ENCODE assay signal across 8 cellular contexts in genomic region chr7:55573526-55573925, GRCh38. TPM values are rescaled to one million over a fixed set of nuclear protein-coding genes. Genes with fewer than 3 reads are reported as not detected.
DNase-seq lines count a peak whose midpoint lies in the region; ATAC-seq and TF ChIP-seq lines count a peak whose summit lies in the region.

No MANE protein-coding gene starts in this region.

- H3K36me3 ChIP-seq in upper lobe of left lung: no peaks in the 10 kb centered on the region

- H3K4me3 ChIP-seq in upper lobe of left lung: no peak overlapping the region

- no peaks in the 10 kb centered on the region for H3K27me3 ChIP-seq in upper lobe of left lung

- peaks cover 20 to 49% (median 36%) of the 10 kb centered on the region in 4 donors for H3K4me1 ChIP-seq in upper lobe of left lung

- peak overlapping the region; percentile 70 for H3K27ac Mint-ChIP-seq in stimulated activated naive CD8-positive, alpha-beta T cell treated with anti-CD3 and anti-CD28 coated beads, Interleukin-15, Interleukin-2, amounts not matched to agents 100 ng/mL and 50 ng/mL, for 24 hours
- H3K27ac Mint-ChIP-seq in stimulated activated naive CD8-positive, alpha-beta T cell treated with anti-CD3 and anti-CD28 coated beads, Interleukin-15, amount 100 ng/mL, for 72 hours: peak overlapping the region in 1 of 2 donors; percentile 91
- peak overlapping the region; percentile 90 for H3K27ac Mint-ChIP-seq in activated T-helper 2 cell treated with anti-CD3 and anti-CD28 coated beads, Interferon-gamma antibody, Interleukin-2, Interleukin-4, amounts not matched to agents 10 μg/mL and 5 μg/mL and 100 μg/mL, durations not matched to agents 14 hours and 24 hours and 36 hours
- H3K27ac Mint-ChIP-seq in memory B cell: peak overlapping the region; percentile 88

- intact Hi-C loops in activated T-helper 2 cell treated with anti-CD3 and anti-CD28 coated beads, Interferon-gamma antibody, Interleukin-2, Interleukin-4, amounts not matched to agents 10 μg/mL and 5 μg/mL and 100 μg/mL, durations not matched to agents 14 hours and 24 hours and 36 hours (cut with micrococcal nuclease): loop anchor here (5.0 kb wide), 3 partner anchors 206 to 576 kb away; partner anchors contain the start of genes CCT6A, LANCL2 and PSPH

- H3K27ac ChIP-seq in upper lobe of left lung: peak overlapping the region in 1 of 4 donors; percentile 92

- ATAC-seq in stimulated activated naive CD8-positive, alpha-beta T cell treated with anti-CD3 and anti-CD28 coated beads, Interleukin-15, amount 100 ng/mL, for 72 hours: no peak
- no peak for ATAC-seq in memory B cell (ENCODE audit: low read depth)
- no peak for ATAC-seq in upper lobe of left lung (ENCODE audit: low FRiP score in 2 of 2)
- ATAC-seq in HG03378 (IDR thresholded peaks at IDR 0.05; ENCODE audit: unreplicated experiment): no peak

- H3K9me3 ChIP-seq in upper lobe of left lung: no peaks in the 10 kb centered on the region

- H3K4me1 Mint-ChIP-seq in stimulated activated naive CD8-positive, alpha-beta T cell treated with anti-CD3 and anti-CD28 coated beads, Interleukin-15, Interleukin-2, amounts not matched to agents 100 ng/mL and 50 ng/mL, for 24 hours (ENCODE audit: low read depth): peaks cover 52% of the 10 kb centered on the region
- peaks cover 64% of the 10 kb centered on the region for H3K4me1 Mint-ChIP-seq in stimulated activated naive CD8-positive, alpha-beta T cell treated with anti-CD3 and anti-CD28 coated beads, Interleukin-15, amount 100 ng/mL, for 72 hours
- peaks cover 44% of the 10 kb centered on the region for H3K4me1 Mint-ChIP-seq in activated T-helper 2 cell treated with anti-CD3 and anti-CD28 coated beads, Interferon-gamma antibody, Interleukin-2, Interleukin-4, amounts not matched to agents 10 μg/mL and 5 μg/mL and 100 μg/mL, durations not matched to agents 14 hours and 24 hours and 36 hours (ENCODE audit: low read depth)
- peaks cover 33% of the 10 kb centered on the region for H3K4me1 Mint-ChIP-seq in memory B cell

- no peaks in the 10 kb centered on the region for H3K9me3 Mint-ChIP-seq in stimulated activated naive CD8-positive, alpha-beta T cell treated with anti-CD3 and anti-CD28 coated beads, Interleukin-15, Interleukin-2, amounts not matched to agents 100 ng/mL and 50 ng/mL, for 24 hours
- no peaks in the 10 kb centered on the region for H3K9me3 Mint-ChIP-seq in stimulated activated naive CD8-positive, alpha-beta T cell treated with anti-CD3 and anti-CD28 coated beads, Interleukin-15, amount 100 ng/mL, for 72 hours
- H3K9me3 Mint-ChIP-seq in activated T-helper 2 cell treated with anti-CD3 and anti-CD28 coated beads, Interferon-gamma antibody, Interleukin-2, Interleukin-4, amounts not matched to agents 10 μg/mL and 5 μg/mL and 100 μg/mL, durations not matched to agents 14 hours and 24 hours and 36 hours: no peaks in the 10 kb centered on the region
- H3K9me3 Mint-ChIP-seq in memory B cell: no peaks in the 10 kb centered on the region

- no peak for TF ChIP-seq EP300 in upper lobe of left lung (IDR thresholded peaks at IDR 0.05)

- TF ChIP-seq POLR2A in upper lobe of left lung (IDR thresholded peaks at IDR 0.05): no peak

- no peaks in the 10 kb centered on the region for H3K27me3 Mint-ChIP-seq in stimulated activated naive CD8-positive, alpha-beta T cell treated with anti-CD3 and anti-CD28 coated beads, Interleukin-15, Interleukin-2, amounts not matched to agents 100 ng/mL and 50 ng/mL, for 24 hours
- H3K27me3 Mint-ChIP-seq in stimulated activated naive CD8-positive, alpha-beta T cell treated with anti-CD3 and anti-CD28 coated beads, Interleukin-15, amount 100 ng/mL, for 72 hours: no peaks in the 10 kb centered on the region
- H3K27me3 Mint-ChIP-seq in activated T-helper 2 cell treated with anti-CD3 and anti-CD28 coated beads, Interferon-gamma antibody, Interleukin-2, Interleukin-4, amounts not matched to agents 10 μg/mL and 5 μg/mL and 100 μg/mL, durations not matched to agents 14 hours and 24 hours and 36 hours (ENCODE audit: low read depth): no peaks in the 10 kb centered on the region
- no peaks in the 10 kb centered on the region for H3K27me3 Mint-ChIP-seq in memory B cell

- TF ChIP-seq CTCF in upper lobe of left lung (IDR thresholded peaks at IDR 0.05): no peak

- peak overlapping the region; percentile 84 for H3K4me3 Mint-ChIP-seq in stimulated activated naive CD8-positive, alpha-beta T cell treated with anti-CD3 and anti-CD28 coated beads, Interleukin-15, Interleukin-2, amounts not matched to agents 100 ng/mL and 50 ng/mL, for 24 hours
- peak overlapping the region in 1 of 2 donors; percentile 87 for H3K4me3 Mint-ChIP-seq in stimulated activated naive CD8-positive, alpha-beta T cell treated with anti-CD3 and anti-CD28 coated beads, Interleukin-15, amount 100 ng/mL, for 72 hours
- H3K4me3 Mint-ChIP-seq in activated T-helper 2 cell treated with anti-CD3 and anti-CD28 coated beads, Interferon-gamma antibody, Interleukin-2, Interleukin-4, amounts not matched to agents 10 μg/mL and 5 μg/mL and 100 μg/mL, durations not matched to agents 14 hours and 24 hours and 36 hours (ENCODE audit: low read depth): peak overlapping the region; percentile 86
- H3K4me3 Mint-ChIP-seq in memory B cell: peak overlapping the region; percentile 90

- DNase-seq in stimulated activated naive CD8-positive, alpha-beta T cell treated with anti-CD3 and anti-CD28 coated beads, Interleukin-15, amount 100 ng/mL, for 72 hours: no peak
- DNase-seq in activated T-helper 2 cell treated with anti-CD3 and anti-CD28 coated beads, Interferon-gamma antibody, Interleukin-2, Interleukin-4, amounts not matched to agents 10 μg/mL and 5 μg/mL and 100 μg/mL, durations not matched to agents 14 hours and 24 hours and 36 hours (ENCODE audit: low spot score): no peak
- DNase-seq in memory B cell (ENCODE audit: low spot score in 2 of 2) (no peak), upper lobe of left lung (no peak), mucosa of gallbladder (ENCODE audit: low spot score) (no peak)
- no peak for DNase-seq in activated effector memory CD4-positive, alpha-beta T cell treated with anti-CD3 and anti-CD28 coated beads, Interleukin-2, amount 50 U/mL, for 16 hours

- 39 to 55% methylated on average over 3 of the region's 3 CpGs for WGBS in upper lobe of left lung, 2 donors

- peaks cover 4% of the 10 kb centered on the region for H3K36me3 Mint-ChIP-seq in stimulated activated naive CD8-positive, alpha-beta T cell treated with anti-CD3 and anti-CD28 coated beads, Interleukin-15, Interleukin-2, amounts not matched to agents 100 ng/mL and 50 ng/mL, for 24 hours (ENCODE audit: low read depth)
- peaks cover 6% of the 10 kb centered on the region for H3K36me3 Mint-ChIP-seq in activated T-helper 2 cell treated with anti-CD3 and anti-CD28 coated beads, Interferon-gamma antibody, Interleukin-2, Interleukin-4, amounts not matched to agents 10 μg/mL and 5 μg/mL and 100 μg/mL, durations not matched to agents 14 hours and 24 hours and 36 hours (ENCODE audit: low read depth)
- peaks cover 2% of the 10 kb centered on the region for H3K36me3 Mint-ChIP-seq in memory B cell

RNA-seq across cellular contexts. Expression of gene VOPP1, which starts 1.2 kb away (rescaled TPM):
- 53.7 and 56.0 TPM in 2 replicates for total RNA-seq in activated T-helper 2 cell treated with anti-CD3 and anti-CD28 coated beads, Interferon-gamma antibody, Interleukin-2, Interleukin-4, amounts not matched to agents 10 μg/mL and 5 μg/mL and 100 μg/mL, durations not matched to agents 14 hours and 24 hours and 36 hours
- total RNA-seq in upper lobe of left lung (10 to 100 TPM; 27.2 to 67.6 (median 45.0) TPM), mucosa of gallbladder (68.2 TPM)
